ENCODE assay signal across 10 cellular contexts in the genomic region with DNA sequence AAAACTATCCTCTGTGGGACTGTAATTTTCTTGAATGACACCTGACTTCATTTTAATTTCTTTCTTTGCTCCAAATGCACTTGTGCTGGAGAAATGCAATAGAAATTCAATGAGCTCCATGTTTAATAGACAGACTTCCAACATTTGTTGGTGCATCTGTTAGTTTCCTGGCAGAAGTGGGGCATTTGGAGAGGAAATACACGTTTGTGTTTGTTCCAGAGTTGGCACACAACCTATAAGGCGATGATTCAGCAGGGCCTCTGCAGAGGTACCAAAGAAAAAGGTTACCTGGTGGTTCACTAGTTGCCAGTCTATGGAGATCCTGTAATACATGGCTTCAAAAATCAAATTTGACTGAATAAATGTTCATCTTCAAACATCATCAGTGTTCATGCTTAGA.
"Had no signal": no experiment of that assay in that cellular context is flagged by ENCODE, and none has a peak within 500 bp of the region (broad histone marks: within the 10 kb centered on the region; RNA-seq: fewer than 3 reads in every experiment).

No MANE protein-coding gene starts in this region.

- DNase-seq: activated CD4-positive, alpha-beta memory T cell treated with anti-CD3 and anti-CD28 coated beads, Interleukin-2, amount 10 ng/mL, durations not matched to agents 7 days and 5 days; activated CD4-positive, alpha-beta T cell treated with anti-CD3 and anti-CD28 coated beads for 36 hours; activated effector memory CD4-positive, alpha-beta T cell treated with Interleukin-2 at 50 U/mL for 16 hours; activated T-cell treated with anti-CD3 and anti-CD28 coated beads, Interleukin-2, amount 50 U/mL, for 24 hours; colonic mucosa; heart right ventricle; psoas muscle; small intestine; stimulated activated naive CD8-positive, alpha-beta T cell treated with anti-CD3 and anti-CD28 coated beads, Interleukin-15, Interleukin-2, amounts not matched to agents 100 U/mL and 50 U/mL, for 24 hours had no signal

- FAIRE-seq: endometrium, small intestine had no signal
